ENCODE assay signal across 8 cellular contexts in genomic region chr14:49634547-49635334, GRCh38. TPM values are rescaled to one million over a fixed set of nuclear protein-coding genes. Genes with fewer than 3 reads are reported as not detected.
DNase-seq lines count a peak whose midpoint lies in the region; ATAC-seq and TF ChIP-seq lines count a peak whose summit lies in the region.

A gene with protein sequence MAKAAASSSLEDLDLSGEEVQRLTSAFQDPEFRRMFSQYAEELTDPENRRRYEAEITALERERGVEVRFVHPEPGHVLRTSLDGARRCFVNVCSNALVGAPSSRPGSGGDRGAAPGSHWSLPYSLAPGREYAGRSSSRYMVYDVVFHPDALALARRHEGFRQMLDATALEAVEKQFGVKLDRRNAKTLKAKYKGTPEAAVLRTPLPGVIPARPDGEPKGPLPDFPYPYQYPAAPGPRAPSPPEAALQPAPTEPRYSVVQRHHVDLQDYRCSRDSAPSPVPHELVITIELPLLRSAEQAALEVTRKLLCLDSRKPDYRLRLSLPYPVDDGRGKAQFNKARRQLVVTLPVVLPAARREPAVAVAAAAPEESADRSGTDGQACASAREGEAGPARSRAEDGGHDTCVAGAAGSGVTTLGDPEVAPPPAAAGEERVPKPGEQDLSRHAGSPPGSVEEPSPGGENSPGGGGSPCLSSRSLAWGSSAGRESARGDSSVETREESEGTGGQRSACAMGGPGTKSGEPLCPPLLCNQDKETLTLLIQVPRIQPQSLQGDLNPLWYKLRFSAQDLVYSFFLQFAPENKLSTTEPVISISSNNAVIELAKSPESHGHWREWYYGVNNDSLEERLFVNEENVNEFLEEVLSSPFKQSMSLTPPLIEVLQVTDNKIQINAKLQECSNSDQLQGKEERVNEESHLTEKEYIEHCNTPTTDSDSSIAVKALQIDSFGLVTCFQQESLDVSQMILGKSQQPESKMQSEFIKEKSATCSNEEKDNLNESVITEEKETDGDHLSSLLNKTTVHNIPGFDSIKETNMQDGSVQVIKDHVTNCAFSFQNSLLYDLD (minus strand): TSS chr14:49635244. CDS start chr14:49635149, 95 bp downstream.

- H3K27ac ChIP-seq in DOHH2 (ENCODE audit: low read depth, low read length) (peak within 1 kb of the TSS; percentile 91), neutrophil (peak within 1 kb of the TSS; percentile 96), thoracic aorta (peak within 1 kb of the TSS; percentile 93 to 98)

- H3K9me2 ChIP-seq in DOHH2 (replicated peaks; ENCODE audit: control insufficient read depth, low read length): no peaks in the 10 kb centered on the region

- H4K20me1 ChIP-seq in DOHH2 (ENCODE audit: control insufficient read depth, insufficient read depth, low read depth, low read length): peaks cover 13% of the 10 kb centered on the region; the same call in 1 of the 2 replicates

- H3K4me1 ChIP-seq in DOHH2 (ENCODE audit: control insufficient read depth, low read length) (peaks cover 29% of the 10 kb centered on the region), neutrophil (ENCODE audit: control insufficient read depth in 1 of 2, insufficient read depth in 1 of 2, low read depth in 1 of 2, low read length in 1 of 2) (peaks cover 25 to 30% of the 10 kb centered on the region in 2 experiments), thoracic aorta (ENCODE audit: control insufficient read depth in 1 of 2, low read depth in 2 of 2) (peaks cover 21 to 32% of the 10 kb centered on the region in 2 donors)

- H3K4me2 ChIP-seq in DOHH2 (ENCODE audit: low read length): peak within 1 kb of the TSS; percentile 83

- H3K9me3 ChIP-seq in DOHH2 (ENCODE audit: control insufficient read depth, insufficient read depth, low read length): no peaks in the 10 kb centered on the region
- no peaks in the 10 kb centered on the region for H3K9me3 ChIP-seq in neutrophil
- no peaks in the 10 kb centered on the region for H3K9me3 ChIP-seq in thoracic aorta

- DNase-seq in Jurkat, Clone E6-1 (ENCODE audit: low read depth, low spot score): peak; percentile 46
- peak; percentile 66 for DNase-seq in RPMI8226
- DNase-seq in activated gamma-delta T cell treated with anti-CD3 and anti-CD28 coated beads, Interleukin-2, amount 50 U/mL, for 16 hours (ENCODE audit: low read depth): peak; percentile 47
- DNase-seq in foreskin fibroblast: peak; percentile 55 to 84
- peak; percentile 14 for DNase-seq in thoracic aorta (ENCODE audit: low spot score)

- H3K36me3 ChIP-seq in DOHH2 (ENCODE audit: control insufficient read depth, low read length): peaks cover 67% of the 10 kb centered on the region
- H3K36me3 ChIP-seq in neutrophil: no peaks in the 10 kb centered on the region
- H3K36me3 ChIP-seq in thoracic aorta: peaks cover under 1% of the 10 kb centered on the region

- TF ChIP-seq CTCF in DOHH2 (IDR thresholded peaks at IDR 0.05; ENCODE audit: low read depth, low read length, poor library complexity, severe bottlenecking) (no peak), foreskin fibroblast (IDR thresholded peaks at IDR 0.05; ENCODE audit: low read depth, low read length) (no peak), neutrophil (IDR thresholded peaks at IDR 0.05) (no peak), thoracic aorta (IDR thresholded peaks at IDR 0.05) (no peak)

- peaks cover 98% of the 10 kb centered on the region for H3K79me2 ChIP-seq in DOHH2 (ENCODE audit: control insufficient read depth, low read length)

- H3K4me3 ChIP-seq in DOHH2 (ENCODE audit: low read length) (peak within 1 kb of the TSS; percentile 76), foreskin fibroblast (ENCODE audit: low read depth in 1 of 2, low read length in 2 of 2) (peak within 1 kb of the TSS; percentile 85 to 89), neutrophil (ENCODE audit: low read depth in 1 of 2, low read length in 1 of 2) (peak within 1 kb of the TSS; percentile 90 to 91), thoracic aorta (peak within 1 kb of the TSS; percentile 97)
- peak within 1 kb of the TSS; percentile 93 for H3K4me3 ChIP-seq in Jurkat, Clone E6-1 (ENCODE audit: low read length)

- H3K27me3 ChIP-seq in DOHH2 (ENCODE audit: control insufficient read depth, low read length): no peaks in the 10 kb centered on the region
- H3K27me3 ChIP-seq in neutrophil: no peaks in the 10 kb centered on the region
- H3K27me3 ChIP-seq in thoracic aorta (replicated peaks; ENCODE audit: insufficient read depth): no peaks in the 10 kb centered on the region

- peaks cover 14% of the 10 kb centered on the region for H3F3A ChIP-seq in DOHH2 (ENCODE audit: control insufficient read depth, insufficient read depth)

- peak; percentile 35 for ATAC-seq in GM21737 (IDR thresholded peaks at IDR 0.05; ENCODE audit: unreplicated experiment)
- ATAC-seq in thoracic aorta (ENCODE audit: insufficient number of reproducible peaks, low FRiP score, low read depth): peak; percentile 68

RNA-seq across cellular contexts. Expression of the gene that starts here (rescaled TPM):
- polyA plus RNA-seq in Jurkat, Clone E6-1 (2012; ENCODE audit: insufficient read depth, insufficient read length): 9.1 TPM
- total RNA-seq in thoracic aorta: 1 to 10 TPM; 8.6 to 9.1 TPM

Comparison
In these comparisons a context has a peak if more than half of its experiments do, and no peak if none do; other contexts are left out.
1. Peak in every context shown above with its lines: DNase-seq, ATAC-seq, H3K4me3 ChIP-seq and H3K27ac ChIP-seq.
2. DNase-seq: peak in every context shown above with its lines; median percentile 70 in foreskin fibroblast; 66 in RPMI8226; 47 in activated gamma-delta T cell treated with anti-CD3 and anti-CD28 coated beads, Interleukin-2, amount 50 U/mL, for 16 hours; 46 in Jurkat, Clone E6-1; 14 in thoracic aorta.